In genomic region chr21:39115659-39116235, GRCh38 we compare ENCODE assay signal across 26 cellular contexts.
DNase-seq lines count a peak whose midpoint lies in the region; ATAC-seq and TF ChIP-seq lines count a peak whose summit lies in the region.
"Had no signal": no experiment of that assay in that cellular context is flagged by ENCODE, and none has a peak within 500 bp of the region (broad histone marks: within the 10 kb centered on the region; RNA-seq: fewer than 3 reads in every experiment).

No MANE protein-coding gene starts in this region.

- peaks cover 46% of the 10 kb centered on the region for H3K4me1 Mint-ChIP-seq in nephron progenitor cell
- H3K4me1 Mint-ChIP-seq: activated B cell treated with CpG ODN at 0.5 μM for 24 hours had no signal

- TF ChIP-seq POLR2A in IMR-90 (IDR thresholded peaks at IDR 0.05; ENCODE audit: low read depth, low read length), result no peak

- H3K4me3 ChIP-seq in DND-41 (ENCODE audit: low read depth in 1 of 2, low read length in 2 of 2), result no peak overlapping the region
- no peak overlapping the region for H3K4me3 ChIP-seq in IMR-90 (ENCODE audit: insufficient read depth, low read depth, low read length)
- H3K4me3 ChIP-seq: body of pancreas, skin epidermis, upper lobe of right lung had no signal

- H3K4me1 ChIP-seq in DND-41 (ENCODE audit: insufficient read depth, low read length) (peaks cover 12% of the 10 kb centered on the region), IMR-90 (ENCODE audit: control insufficient read depth, insufficient read depth, low read length) (peaks cover 16% of the 10 kb centered on the region)
- H3K4me1 ChIP-seq: body of pancreas, foreskin keratinocyte had no signal

- H3K4ac ChIP-seq in IMR-90 (ENCODE audit: low read depth, low read length), result peak overlapping the region; percentile 77

- CTCF ChIA-PET in IMR-90 (lab: Yijun Ruan, JAX), result no interaction called here

- intact Hi-C loops in IMR-90 (cut with micrococcal nuclease), result no loop called here

- H3K4me2 ChIP-seq in DND-41 (ENCODE audit: insufficient read depth, low read length) (no peak overlapping the region), IMR-90 (ENCODE audit: low read depth, low read length) (no peak overlapping the region)

- H2BK15ac ChIP-seq in IMR-90 (ENCODE audit: low read depth, low read length), result peak overlapping the region; percentile 37; the same call in 1 of the 3 replicates

- peak overlapping the region; percentile 58 for H4K91ac ChIP-seq in IMR-90 (ENCODE audit: insufficient read depth, low read depth, low read length)

- no peak overlapping the region for H4K5ac ChIP-seq in IMR-90 (ENCODE audit: low read depth, low read length)

- H4K20me1 ChIP-seq in DND-41 (ENCODE audit: insufficient read depth, low read length) (no peaks in the 10 kb centered on the region), IMR-90 (ENCODE audit: insufficient read depth, low read length) (no peaks in the 10 kb centered on the region)

- dilution Hi-C loops in IMR-90 (cut with HindIII; ENCODE audit: low sequenced_read_pairs, unreplicated experiment), result no loop called here

- DNase-seq in DND-41 (no peak), IMR-90 (no peak), UCSD-AML1 (lab: John Stamatoyannopoulos, UW; ENCODE audit: unreplicated experiment) (peak; percentile 28), nephron progenitor cell (peak; percentile 14), germinal center (ENCODE audit: low spot score) (no peak), HuH-7 (ENCODE audit: low spot score) (no peak)
- DNase-seq: activated B cell treated with CpG ODN at 0.5 μM for 24 hours; activated CD4-positive, alpha-beta memory T cell treated with anti-CD3 and anti-CD28 coated beads for 36 hours; activated gamma-delta T cell; activated T-cell treated with anti-CD3 and anti-CD28 coated beads, Interleukin-2, amount 50 U/mL, for 1 hour; body of pancreas; C1 segment of cervical spinal cord; DMS79 treated with DMSO at 0.1 percent for 48 hours; effector CD8-positive, alpha-beta T cell; immature natural killer cell; mesendoderm; NCI-H1436; NCI-H510A; nucleus accumbens; T-helper 9 cell; upper lobe of right lung had no signal

- H2BK5ac ChIP-seq in IMR-90 (ENCODE audit: low read depth, low read length, poor library complexity, severe bottlenecking), result no peak overlapping the region

- H3K27me3 ChIP-seq in DND-41 (ENCODE audit: insufficient read depth, low read length, poor library complexity), result no peaks in the 10 kb centered on the region
- no peaks in the 10 kb centered on the region for H3K27me3 ChIP-seq in IMR-90 (ENCODE audit: control insufficient read depth, insufficient read depth, low read length)
- H3K27me3 ChIP-seq: body of pancreas, foreskin keratinocyte, upper lobe of right lung had no signal

- H3K56ac ChIP-seq in IMR-90 (ENCODE audit: extremely low read depth, insufficient read depth, low read length), result no peak overlapping the region

- no peak for TF ChIP-seq RAD21 in IMR-90 (IDR thresholded peaks at IDR 0.05; ENCODE audit: low read length)

- no peaks in the 10 kb centered on the region for H3K79me1 ChIP-seq in IMR-90 (ENCODE audit: low read depth in 1 of 2, low read length in 2 of 2)

- H2AFZ ChIP-seq in DND-41 (ENCODE audit: low read depth, low read length) (no peak overlapping the region), IMR-90 (replicated peaks; ENCODE audit: low read length, poor library complexity) (peak overlapping the region; percentile 39)

- POLR2A ChIA-PET in IMR-90 (lab: Charles Lee; ENCODE audit: unreplicated experiment), result no interaction called here

- peak overlapping the region; percentile 19 for H2AK9ac ChIP-seq in IMR-90 (replicated peaks; ENCODE audit: low read depth, low read length, poor library complexity)

- H3K27me3 Mint-ChIP-seq in nephron progenitor cell (ENCODE audit: low read depth, poor library complexity), result peaks cover 10% of the 10 kb centered on the region
- H3K27me3 Mint-ChIP-seq: activated CD4-positive, alpha-beta memory T cell treated with anti-CD3 and anti-CD28 coated beads for 36 hours had no signal

- H3K9me3 ChIP-seq in DND-41 (ENCODE audit: insufficient read depth, low read length, severe bottlenecking) (no peaks in the 10 kb centered on the region), IMR-90 (ENCODE audit: control insufficient read depth, insufficient read depth, low read length) (no peaks in the 10 kb centered on the region)
- H3K9me3 ChIP-seq: body of pancreas, upper lobe of right lung had no signal

- H3K9me1 ChIP-seq in IMR-90 (ENCODE audit: insufficient read depth, low read length), result peaks cover 16% of the 10 kb centered on the region

- no TSS peak for BruUV-seq in IMR-90 (replicated peaks; lab: Mats Ljungman, UMichigan)

- H3K9ac ChIP-seq in DND-41 (ENCODE audit: low read depth, low read length), result no peak overlapping the region
- H3K9ac ChIP-seq in IMR-90 (ENCODE audit: low read depth, low read length), result no peak overlapping the region

- peaks cover 4% of the 10 kb centered on the region for H3K9me3 Mint-ChIP-seq in nephron progenitor cell
- H3K9me3 Mint-ChIP-seq: activated B cell treated with CpG ODN at 0.5 μM for 24 hours; activated CD4-positive, alpha-beta memory T cell treated with anti-CD3 and anti-CD28 coated beads for 36 hours had no signal

- H2AK5ac ChIP-seq in IMR-90 (ENCODE audit: low read depth, low read length), result peak overlapping the region; percentile 27; the same call in 1 of the 2 replicates

- H3K14ac ChIP-seq in IMR-90 (replicated peaks; ENCODE audit: low read depth, low read length), result peak overlapping the region; percentile 48; the same call in 1 of the 2 replicates

- H3K23ac ChIP-seq in IMR-90 (ENCODE audit: low read depth, low read length), result no peak overlapping the region

- peak overlapping the region; percentile 82; the same call in 1 of the 2 replicates for H2BK20ac ChIP-seq in IMR-90 (ENCODE audit: low read depth, low read length)

- H4K8ac ChIP-seq in IMR-90 (ENCODE audit: low read depth in 2 of 2, low read length in 2 of 2), result peak overlapping the region; percentile 18 to 52; a peak in 3 of 4 replicates

- no peak for ATAC-seq in DND-41 (ENCODE audit: insufficient read depth, low read depth)
- ATAC-seq in IMR-90 (ENCODE audit: low read depth), result no peak
- no peak for ATAC-seq in GM18873 (IDR thresholded peaks at IDR 0.05; ENCODE audit: low FRiP score, unreplicated experiment)
- ATAC-seq: body of pancreas, foreskin keratinocyte, left lobe of liver, Panc1, upper lobe of right lung had no signal

- H3K36me3 ChIP-seq in DND-41 (ENCODE audit: insufficient read depth, low read length) (no peaks in the 10 kb centered on the region), IMR-90 (ENCODE audit: control insufficient read depth, insufficient read depth, low read length) (no peaks in the 10 kb centered on the region)
- H3K36me3 ChIP-seq: upper lobe of right lung had no signal

- no peak overlapping the region for H3K4me3 Mint-ChIP-seq in nephron progenitor cell
- H3K4me3 Mint-ChIP-seq: activated B cell treated with CpG ODN at 0.5 μM for 24 hours; activated CD4-positive, alpha-beta memory T cell treated with anti-CD3 and anti-CD28 coated beads for 36 hours; immature natural killer cell had no signal

- whole genome bisulfite sequencing in IMR-90 (ENCODE audit: extremely low coverage in 2 of 2, insufficient read length in 1 of 2), 2 experiments, result 90% methylated on average over 2 of the region's 9 CpGs; no CpG with 5 or more reads in 1 of the 2 experiments

- H3K79me2 ChIP-seq in DND-41 (ENCODE audit: insufficient read depth, low read length), result no peaks in the 10 kb centered on the region

- H3K27ac ChIP-seq in DND-41 (ENCODE audit: low read length), result peak overlapping the region; percentile 6; the same call in 1 of the 2 replicates
- peak overlapping the region; percentile 10 for H3K27ac ChIP-seq in IMR-90 (ENCODE audit: insufficient read depth, low read length)
- H3K27ac ChIP-seq: body of pancreas, foreskin keratinocyte, upper lobe of right lung had no signal

- peak overlapping the region; percentile 5 for H3K18ac ChIP-seq in IMR-90 (ENCODE audit: low read depth, low read length)

- peak; percentile 21 for TF ChIP-seq CTCF in DND-41 (IDR thresholded peaks at IDR 0.05; ENCODE audit: borderline replicate concordance, extremely low read depth, low read length, poor library complexity, severe bottlenecking)
- TF ChIP-seq CTCF in IMR-90 (conservative IDR thresholded peaks at IDR 0.05; ENCODE audit: low read depth, low read length), result no peak
- TF ChIP-seq CTCF in nephron progenitor cell (IDR thresholded peaks at IDR 0.05), result no peak

- in situ Hi-C loops in IMR-90 (cut with MboI; ENCODE audit: low sequenced_read_pairs), result no loop called here

- H2BK120ac ChIP-seq in IMR-90 (ENCODE audit: low read depth, low read length), result peak overlapping the region; percentile 77

- no peaks in the 10 kb centered on the region for H3K36me3 Mint-ChIP-seq in nephron progenitor cell (ENCODE audit: low read depth)
- H3K36me3 Mint-ChIP-seq: activated CD4-positive, alpha-beta memory T cell treated with anti-CD3 and anti-CD28 coated beads for 36 hours; immature natural killer cell had no signal

- H3K27ac Mint-ChIP-seq in nephron progenitor cell, result no peak overlapping the region
- H3K27ac Mint-ChIP-seq: activated B cell treated with CpG ODN at 0.5 μM for 24 hours; activated CD4-positive, alpha-beta memory T cell treated with anti-CD3 and anti-CD28 coated beads for 36 hours; immature natural killer cell had no signal

TF ChIP-seq in IMR-90, 13 proteins besides CTCF, POLR2A, EP300 and RAD21 (continues in another document):
- TF ChIP-seq SMC3 (IDR thresholded peaks at IDR 0.05; ENCODE audit: low read depth, low read length), result no peak
- no peak for TF ChIP-seq NFE2L2 (IDR thresholded peaks at IDR 0.05; ENCODE audit: low read depth, low read length)
- TF ChIP-seq CHD1 (IDR thresholded peaks at IDR 0.05; ENCODE audit: low read depth, low read length), result no peak
- no peak for TF ChIP-seq MAZ (IDR thresholded peaks at IDR 0.05; ENCODE audit: borderline replicate concordance, low read depth, low read length)
- no peak for TF ChIP-seq RCOR1 (IDR thresholded peaks at IDR 0.05; ENCODE audit: insufficient replicate concordance, low read length)
- no peak for TF ChIP-seq USF2 (IDR thresholded peaks at IDR 0.05; ENCODE audit: low read depth, low read length)
- no peak for TF ChIP-seq CEBPB (IDR thresholded peaks at IDR 0.05; ENCODE audit: low read depth, low read length)
- TF ChIP-seq BHLHE40 (IDR thresholded peaks at IDR 0.05; ENCODE audit: low read depth, low read length), result no peak
- TF ChIP-seq MXI1 (IDR thresholded peaks at IDR 0.05; ENCODE audit: borderline replicate concordance, low read depth, low read length), result no peak
- TF ChIP-seq MAFK (IDR thresholded peaks at IDR 0.05; ENCODE audit: low read depth, low read length), result no peak

Comparison
In these comparisons a context has a peak if more than half of its experiments do, and no peak if none do; other contexts are left out.
1. DNase-seq: peak in UCSD-AML1 (single experiment) and nephron progenitor cell (single experiment); none in DND-41 (single experiment), IMR-90 (single experiment), germinal center (single experiment) and HuH-7 (single experiment).